Comparison of ENCODE assay signal across 2 cellular contexts in the genomic region with DNA sequence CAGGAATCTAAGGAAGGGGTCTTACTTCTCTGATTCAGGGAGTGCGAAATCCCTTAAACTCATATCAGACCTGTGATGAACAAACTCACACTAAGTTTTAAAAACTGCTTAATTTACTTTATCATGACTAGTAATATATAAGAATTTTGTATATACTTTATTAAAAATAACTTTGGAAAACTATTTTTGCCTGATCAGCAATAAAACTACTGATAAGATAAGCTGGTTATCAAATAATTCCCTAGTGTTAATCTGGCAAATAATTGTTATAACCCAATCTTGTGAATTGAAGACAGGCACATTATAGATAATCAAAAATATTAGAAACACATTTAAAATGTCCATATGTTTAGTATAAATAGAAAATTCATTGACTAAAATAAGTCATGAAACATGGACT.
TF ChIP-seq lines count a peak whose summit lies in the region.

No MANE protein-coding gene starts in this region.

TF ChIP-seq in A549, 52 proteins besides CTCF, POLR2A, EP300 and RAD21:
- TF ChIP-seq MAFK (IDR thresholded peaks at IDR 0.05; ENCODE audit: partially characterized antibody) (peak; percentile 82), ZSCAN20 (CRISPR knock-in tag; IDR thresholded peaks at IDR 0.05) (no peak), NR3C1 (IDR thresholded peaks at IDR 0.05) (no peak), USF2 (IDR thresholded peaks at IDR 0.05) (no peak), GATA3 (IDR thresholded peaks at IDR 0.05; ENCODE audit: borderline replicate concordance) (no peak), HEYL (CRISPR knock-in tag; IDR thresholded peaks at IDR 0.05) (no peak)

TF ChIP-seq in H1, 55 proteins besides CTCF, POLR2A, EP300 and RAD21:
- TF ChIP-seq MAFK (IDR thresholded peaks at IDR 0.05; ENCODE audit: low read depth, low read length) (peak; percentile 65; the same call in 1 of the 2 replicates), NRF1 (IDR thresholded peaks at IDR 0.05; ENCODE audit: low read depth, low read length) (no peak)
